In the genomic region with DNA sequence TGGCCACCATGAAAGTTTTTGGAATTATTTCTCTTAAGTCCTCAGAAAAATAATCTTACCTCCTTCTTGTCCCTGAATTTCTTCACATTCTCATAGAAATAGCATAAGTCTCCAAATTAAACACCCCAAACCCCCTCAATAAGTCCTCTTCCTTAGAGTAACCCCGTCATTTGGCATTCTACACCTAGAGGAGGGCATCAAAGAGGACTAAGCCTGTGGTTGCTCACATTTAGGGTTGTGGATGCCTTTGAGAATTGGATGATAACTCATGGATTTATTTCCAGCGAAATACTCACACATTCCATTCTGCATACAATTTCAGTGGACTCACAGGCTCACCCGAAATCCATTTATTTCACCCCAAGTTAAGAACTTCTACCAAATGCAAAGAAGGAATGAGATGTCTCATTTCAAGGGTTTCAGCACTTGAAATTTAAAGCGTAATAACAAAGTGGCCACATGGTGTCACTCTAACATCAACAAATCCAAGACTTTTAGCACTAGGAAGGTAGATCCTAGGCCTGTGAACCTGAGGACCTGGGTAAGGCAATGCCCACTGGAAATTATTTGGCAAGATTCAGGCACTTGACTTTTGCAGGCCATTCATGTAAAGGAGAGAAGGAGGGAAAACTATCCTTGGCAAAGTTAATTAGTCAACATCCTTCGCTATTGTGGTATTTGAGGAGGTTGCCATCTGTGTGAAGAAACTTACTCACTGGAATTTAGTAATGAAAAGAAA, we compare ENCODE assay signal across 8 cellular contexts. TPM values are rescaled to one million over a fixed set of nuclear protein-coding genes. Genes with fewer than 3 reads are reported as not detected.
DNase-seq lines count a peak whose midpoint lies in the region; ATAC-seq and TF ChIP-seq lines count a peak whose summit lies in the region.

No MANE protein-coding gene starts in this region.

- H3K27ac Mint-ChIP-seq in CD14-positive monocyte, result no peak overlapping the region

- no peaks in the 10 kb centered on the region for H3K36me3 Mint-ChIP-seq in CD14-positive monocyte

- H3K4me1 Mint-ChIP-seq in CD14-positive monocyte, result peaks cover 1% of the 10 kb centered on the region

- H3K4me3 Mint-ChIP-seq in CD14-positive monocyte, result no peak overlapping the region

- no peaks in the 10 kb centered on the region for H3K27me3 Mint-ChIP-seq in CD14-positive monocyte (ENCODE audit: low read depth in 3 of 3)

- intact Hi-C loops in CD14-positive monocyte (cut with micrococcal nuclease), result loop anchor here (2.0 to 10.0 kb wide), 4 partner anchors 89 to 781 kb away; no protein-coding TSS in a partner anchor

- DNase-seq in CD14-positive monocyte (ENCODE audit: low spot score), result no peak
- peak; percentile 14 for DNase-seq in HS-27A (ENCODE audit: low read depth)
- peak; percentile 44 for DNase-seq in NOMO-1 treated with DMSO at 0.1 percent for 48 hours (lab: John Stamatoyannopoulos, UW; ENCODE audit: unreplicated experiment)
- DNase-seq in astrocyte of the hippocampus (ENCODE audit: low read depth, low spot score), result peak; percentile 77
- DNase-seq in iPS DF 4.7 (ENCODE audit: extremely low read depth, low spot score), result peak; percentile 66
- DNase-seq in smooth muscle cell of the brain vasculature (ENCODE audit: low read depth, low spot score), result peak; percentile 44

- peak; percentile 72 for ATAC-seq in GM18498 (IDR thresholded peaks at IDR 0.05; ENCODE audit: unreplicated experiment)
- no peak for ATAC-seq in HG03342 (IDR thresholded peaks at IDR 0.05; ENCODE audit: unreplicated experiment)

- TF ChIP-seq CTCF in CD14-positive monocyte (IDR thresholded peaks at IDR 0.05), result peak; percentile 74

- no peaks in the 10 kb centered on the region for H3K9me3 Mint-ChIP-seq in CD14-positive monocyte

RNA-seq across cellular contexts. Expression of gene DYTN, which starts 24.6 kb away (rescaled TPM):
- not detected for polyA plus RNA-seq in CD14-positive monocyte

RNA-seq across cellular contexts. Expression of gene FAM237A, which starts 51.3 kb away (rescaled TPM):
- polyA plus RNA-seq in CD14-positive monocyte, result not detected
